8 cellular contexts compared by ENCODE assay signal in the genomic region with DNA sequence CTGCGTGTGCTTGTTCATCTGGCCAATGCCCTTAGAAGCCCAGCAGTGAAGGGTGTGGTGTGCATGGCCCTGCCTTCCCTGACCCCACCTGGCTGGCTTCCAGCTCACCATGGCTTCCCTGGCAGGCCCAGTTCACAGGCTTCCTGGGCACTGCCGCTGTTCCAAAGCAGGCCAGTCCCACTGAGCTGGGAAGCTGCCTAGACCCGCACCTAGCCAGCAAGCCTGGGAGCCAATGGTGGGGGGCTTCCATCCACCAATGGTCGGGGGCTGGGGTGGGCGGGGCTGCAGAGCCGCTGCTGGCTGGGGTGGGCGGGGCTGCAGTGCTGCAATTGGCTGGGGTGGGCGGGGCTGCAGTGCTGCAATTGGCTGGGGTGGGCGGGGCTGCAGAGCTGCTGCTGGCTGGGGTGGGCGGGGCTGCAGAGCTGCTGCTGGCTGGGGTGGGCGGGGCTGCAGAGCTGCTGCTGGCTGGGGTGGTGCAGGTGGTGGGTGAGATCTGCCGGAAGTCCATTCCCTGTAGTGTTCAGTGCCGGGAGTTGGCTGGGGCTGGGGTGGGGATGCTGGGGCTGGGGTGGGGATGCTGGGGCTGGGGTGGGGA. TPM values are rescaled to one million over a fixed set of nuclear protein-coding genes. Genes with fewer than 3 reads are reported as not detected.
DNase-seq lines count a peak whose midpoint lies in the region; ATAC-seq, FAIRE-seq and TF ChIP-seq lines count a peak whose summit lies in the region.

No MANE protein-coding gene starts in this region.

- 19% methylated on average over 4 of the region's 13 CpGs for WGBS in right lobe of liver (ENCODE audit: insufficient coverage, low coverage, low lambda C conversion rate, missing lambda C conversion rate)

- H3K9me3 Mint-ChIP-seq in T-helper 2 cell treated with Interferon-gamma antibody and Interleukin-4, amounts not matched to agents 5 μg/mL and 100 μg/mL, for 36 hours = peaks cover 4% of the 10 kb centered on the region
- H3K9me3 Mint-ChIP-seq in stimulated activated effector memory CD8-positive, alpha-beta T cell treated with anti-CD3 and anti-CD28 coated beads, Interleukin-12 subunit alpha, Interleukin-12 subunit beta, amount 100 ng/mL, for 72 hours = no peaks in the 10 kb centered on the region

- DNase-seq in ELR (ENCODE audit: low read depth) (peak; percentile 53), M059J (ENCODE audit: low read depth) (peak; percentile 32), bronchial epithelial cell (ENCODE audit: low read depth) (peak; percentile 28), right lobe of liver (peak; percentile 72 to 80 (median 76))
- peak; percentile 49 for DNase-seq in T-helper 2 cell treated with Interferon-gamma antibody and Interleukin-4, amounts not matched to agents 5 μg/mL and 100 μg/mL, for 36 hours (ENCODE audit: low spot score)
- no peak for DNase-seq in stimulated activated effector memory CD8-positive, alpha-beta T cell treated with anti-CD3 and anti-CD28 coated beads, Interleukin-12 subunit alpha, Interleukin-12 subunit beta, amount 100 ng/mL, for 72 hours (ENCODE audit: low spot score in 2 of 2)

- ATAC-seq in right lobe of liver = peak; percentile 74 to 81 (median 77)
- ATAC-seq in stimulated activated effector memory CD8-positive, alpha-beta T cell treated with anti-CD3 and anti-CD28 coated beads, Interleukin-12 subunit alpha, Interleukin-12 subunit beta, amount 100 ng/mL, for 72 hours = peak; percentile 72
- ATAC-seq in HG02973 (IDR thresholded peaks at IDR 0.05; ENCODE audit: unreplicated experiment) = no peak
- ATAC-seq in HG03439 (IDR thresholded peaks at IDR 0.05; ENCODE audit: unreplicated experiment) = no peak

- H3K27ac ChIP-seq in right lobe of liver = no peak overlapping the region

- H3K4me1 Mint-ChIP-seq in T-helper 2 cell treated with Interferon-gamma antibody and Interleukin-4, amounts not matched to agents 5 μg/mL and 100 μg/mL, for 36 hours (ENCODE audit: low read depth) = peaks cover 1% of the 10 kb centered on the region
- H3K4me1 Mint-ChIP-seq in stimulated activated effector memory CD8-positive, alpha-beta T cell treated with anti-CD3 and anti-CD28 coated beads, Interleukin-12 subunit alpha, Interleukin-12 subunit beta, amount 100 ng/mL, for 72 hours = peaks cover 12% of the 10 kb centered on the region

- H3K4me3 ChIP-seq in bronchial epithelial cell (ENCODE audit: low read depth, low read length) = no peak overlapping the region
- H3K4me3 ChIP-seq in right lobe of liver = peak overlapping the region in 2 of 3 donors; percentile 33 to 42

- H3K27me3 ChIP-seq in bronchial epithelial cell (ENCODE audit: control insufficient read depth, insufficient read depth, low read length) (peaks cover 21% of the 10 kb centered on the region), right lobe of liver (peaks cover 14 to 24% of the 10 kb centered on the region in 2 donors)

- H3K4me1 ChIP-seq in right lobe of liver = peaks cover 0 to 9% (median 0%) of the 10 kb centered on the region in 4 donors

- H3K27me3 Mint-ChIP-seq in T-helper 2 cell treated with Interferon-gamma antibody and Interleukin-4, amounts not matched to agents 5 μg/mL and 100 μg/mL, for 36 hours (ENCODE audit: low read depth) = peaks cover 38% of the 10 kb centered on the region

- no peaks in the 10 kb centered on the region for H3K9me3 ChIP-seq in right lobe of liver

- H3K36me3 Mint-ChIP-seq in T-helper 2 cell treated with Interferon-gamma antibody and Interleukin-4, amounts not matched to agents 5 μg/mL and 100 μg/mL, for 36 hours (ENCODE audit: low read depth) = no peaks in the 10 kb centered on the region
- no peaks in the 10 kb centered on the region for H3K36me3 Mint-ChIP-seq in stimulated activated effector memory CD8-positive, alpha-beta T cell treated with anti-CD3 and anti-CD28 coated beads, Interleukin-12 subunit alpha, Interleukin-12 subunit beta, amount 100 ng/mL, for 72 hours

- intact Hi-C loops in right lobe of liver (cut with DNase I) = loop anchor here in 1 of 2 donors (10.0 kb wide), 1 partner anchor 51 kb away; a partner anchor contains a TSS

- no peak for TF ChIP-seq POLR2A in right lobe of liver (IDR thresholded peaks at IDR 0.05)

- FAIRE-seq in bronchial epithelial cell (lab: Jason Lieb, UNC) = no peak

- TF ChIP-seq CTCF in bronchial epithelial cell (IDR thresholded peaks at IDR 0.05; ENCODE audit: insufficient read depth, low read length, severe bottlenecking) = no peak
- no peak for TF ChIP-seq CTCF in right lobe of liver (IDR thresholded peaks at IDR 0.05)

- H3K27ac Mint-ChIP-seq in T-helper 2 cell treated with Interferon-gamma antibody and Interleukin-4, amounts not matched to agents 5 μg/mL and 100 μg/mL, for 36 hours = no peak overlapping the region
- H3K27ac Mint-ChIP-seq in stimulated activated effector memory CD8-positive, alpha-beta T cell treated with anti-CD3 and anti-CD28 coated beads, Interleukin-12 subunit alpha, Interleukin-12 subunit beta, amount 100 ng/mL, for 72 hours = no peak overlapping the region

- no peak overlapping the region for H3K4me3 Mint-ChIP-seq in T-helper 2 cell treated with Interferon-gamma antibody and Interleukin-4, amounts not matched to agents 5 μg/mL and 100 μg/mL, for 36 hours
- peak overlapping the region; percentile 66 for H3K4me3 Mint-ChIP-seq in stimulated activated effector memory CD8-positive, alpha-beta T cell treated with anti-CD3 and anti-CD28 coated beads, Interleukin-12 subunit alpha, Interleukin-12 subunit beta, amount 100 ng/mL, for 72 hours

- no peaks in the 10 kb centered on the region for H3K36me3 ChIP-seq in bronchial epithelial cell (ENCODE audit: control insufficient read depth, insufficient read depth, low read length)
- H3K36me3 ChIP-seq in right lobe of liver = no peaks in the 10 kb centered on the region

RNA-seq across cellular contexts. Expression of a gene that starts 12.4 kb away (rescaled TPM):
- total RNA-seq in M059J (2014; rRNA removed; shearing (Covaris generic)) = not detected in 2 replicates
- not detected in 2 replicates for total RNA-seq in bronchial epithelial cell
- total RNA-seq in right lobe of liver = not detected

RNA-seq across cellular contexts. Expression of a gene that starts 15.6 kb away (rescaled TPM):
- 32.5 and 33.3 TPM in 2 replicates for total RNA-seq in M059J (2014; rRNA removed; shearing (Covaris generic))
- total RNA-seq in bronchial epithelial cell = 16.4 and 23.2 TPM in 2 replicates
- total RNA-seq in right lobe of liver = 10 to 100 TPM; 17.4 to 30.2 (median 25.9) TPM

RNA-seq across cellular contexts. Expression of a gene that starts 15.6 kb away (rescaled TPM):
- total RNA-seq in M059J (2014; rRNA removed; shearing (Covaris generic)) = 38.6 and 51.9 TPM in 2 replicates
- total RNA-seq in bronchial epithelial cell (42.4 and 43.3 TPM in 2 replicates), right lobe of liver (10 to 100 TPM; 19.6 to 30.0 (median 25.6) TPM)

RNA-seq across cellular contexts. Expression of a gene that starts 22.9 kb away (rescaled TPM):
- not detected in 2 replicates for total RNA-seq in M059J (2014; rRNA removed; shearing (Covaris generic))
- total RNA-seq in bronchial epithelial cell = not detected in 2 replicates
- total RNA-seq in right lobe of liver = 100 to 1,000 TPM; 177 to 522 (median 298) TPM

RNA-seq across cellular contexts. Expression of a gene that starts 33.5 kb away (rescaled TPM):
- total RNA-seq in M059J (2014; rRNA removed; shearing (Covaris generic)) = 0.27 and 6.5 TPM in 2 replicates
- 16.8 and 23.2 TPM in 2 replicates for total RNA-seq in bronchial epithelial cell
- 100 to 1,000 TPM in 4 of 6 experiments, 10 to 100 TPM in 2; 76.1 to 158 (median 124) TPM for total RNA-seq in right lobe of liver

Comparison
In these comparisons a context has a peak if more than half of its experiments do, and no peak if none do; other contexts are left out.
1. DNase-seq: peak in ELR (single experiment), M059J (single experiment), T-helper 2 cell treated with Interferon-gamma antibody and Interleukin-4, amounts not matched to agents 5 μg/mL and 100 μg/mL, for 36 hours (single experiment), bronchial epithelial cell (single experiment) and right lobe of liver (3 of 3); none in stimulated activated effector memory CD8-positive, alpha-beta T cell treated with anti-CD3 and anti-CD28 coated beads, Interleukin-12 subunit alpha, Interleukin-12 subunit beta, amount 100 ng/mL, for 72 hours (0 of 2).
2. ATAC-seq: peak in right lobe of liver (4 of 4) and stimulated activated effector memory CD8-positive, alpha-beta T cell treated with anti-CD3 and anti-CD28 coated beads, Interleukin-12 subunit alpha, Interleukin-12 subunit beta, amount 100 ng/mL, for 72 hours (single experiment); none in HG02973 (single experiment) and HG03439 (single experiment).